14 cellular contexts compared by ENCODE assay signal in genomic region chr15:58985443-58985842, GRCh38. TPM values are rescaled to one million over a fixed set of nuclear protein-coding genes. Genes with fewer than 3 reads are reported as not detected.
A peak's percentile ranks its signal among the peaks of the same experiment; 100 is the strongest.
DNase-seq lines count a peak whose midpoint lies in the region; ATAC-seq and TF ChIP-seq lines count a peak whose summit lies in the region.
"Had no signal": no experiment of that assay in that cellular context is flagged by ENCODE, and none has a peak within 500 bp of the region (broad histone marks: within the 10 kb centered on the region; RNA-seq: fewer than 3 reads in every experiment).

No MANE protein-coding gene starts in this region.

- no peak for ATAC-seq in CD4-positive, alpha-beta T cell (ENCODE audit: poor library complexity)
- ATAC-seq in HG02610 (IDR thresholded peaks at IDR 0.05; ENCODE audit: unreplicated experiment) (no peak), GM18520 (IDR thresholded peaks at IDR 0.05; ENCODE audit: unreplicated experiment) (no peak)
- ATAC-seq: activated naive CD8-positive, alpha-beta T cell treated with anti-CD3 and anti-CD28 coated beads, Interleukin-2, amount 50 U/mL, for 24 hours; T-helper 17 cell had no signal

- no peak overlapping the region for H3K4me3 Mint-ChIP-seq in CD4-positive, alpha-beta T cell
- H3K4me3 Mint-ChIP-seq: activated naive CD8-positive, alpha-beta T cell treated with anti-CD3 and anti-CD28 coated beads, Interleukin-2, amount 50 U/mL, for 24 hours had no signal

- DNase-seq in CD4-positive, alpha-beta T cell, result no peak
- DNase-seq in NCI-H460 (ENCODE audit: extremely low read depth, low read depth), result peak; percentile 6
- peak; percentile 52 for DNase-seq in fibroblast of peridontal ligament (ENCODE audit: extremely low read depth)
- no peak for DNase-seq in neuronal stem cell (ENCODE audit: low spot score)
- no peak for DNase-seq in hippocampal formation (lab: John Stamatoyannopoulos, UW)
- no peak for DNase-seq in HT-29 (ENCODE audit: low spot score)
- DNase-seq: activated CD4-positive, alpha-beta T cell treated with anti-CD3 and anti-CD28 coated beads for 4 hours; activated naive CD8-positive, alpha-beta T cell treated with anti-CD3 and anti-CD28 coated beads, Interleukin-2, amount 50 U/mL, for 24 hours; activated T-cell treated with anti-CD3 and anti-CD28 coated beads, Interleukin-2, amount 50 U/mL, for 1 hour; colonic mucosa; NCI-H446; T-helper 17 cell had no signal

- H2BK12ac ChIP-seq in neuronal stem cell (ENCODE audit: low read length), result no peak overlapping the region

- no peaks in the 10 kb centered on the region for H3K9me3 Mint-ChIP-seq in CD4-positive, alpha-beta T cell
- H3K9me3 Mint-ChIP-seq: activated naive CD8-positive, alpha-beta T cell treated with anti-CD3 and anti-CD28 coated beads, Interleukin-2, amount 50 U/mL, for 24 hours had no signal

- CTCF ChIA-PET in CD4-positive, alpha-beta T cell (lab: Charles Lee), result no interaction called here

- no peak overlapping the region for H3K23ac ChIP-seq in neuronal stem cell (ENCODE audit: low read depth, low read length, poor library complexity)

- peaks cover 0 to 3% of the 10 kb centered on the region in 2 donors for H3K36me3 ChIP-seq in neuronal stem cell (replicated peaks in 1 of 2; ENCODE audit: control insufficient read depth in 2 of 2, insufficient read depth in 2 of 2, low read length in 2 of 2)
- H3K36me3 ChIP-seq: colonic mucosa had no signal

- H3K4me2 ChIP-seq in neuronal stem cell (ENCODE audit: insufficient read depth, low read length, poor library complexity, severe bottlenecking), result no peak overlapping the region

- no peaks in the 10 kb centered on the region for H3K27me3 Mint-ChIP-seq in CD4-positive, alpha-beta T cell
- H3K27me3 Mint-ChIP-seq: activated naive CD8-positive, alpha-beta T cell treated with anti-CD3 and anti-CD28 coated beads, Interleukin-2, amount 50 U/mL, for 24 hours; T-helper 17 cell had no signal

- H2AK5ac ChIP-seq in neuronal stem cell (ENCODE audit: low read depth, low read length), result no peak overlapping the region

- H3K9me3 ChIP-seq in CD4-positive, alpha-beta T cell (ENCODE audit: control insufficient read depth, low read length), result no peaks in the 10 kb centered on the region
- H3K9me3 ChIP-seq in neuronal stem cell (replicated peaks in 1 of 2; ENCODE audit: control insufficient read depth in 2 of 2, insufficient read depth in 1 of 2, low read depth in 1 of 2, low read length in 2 of 2), result no peaks in the 10 kb centered on the region
- H3K9me3 ChIP-seq: colonic mucosa had no signal

- H2BK5ac ChIP-seq in neuronal stem cell (ENCODE audit: low read length), result no peak overlapping the region

- H2BK120ac ChIP-seq in neuronal stem cell (ENCODE audit: low read depth, low read length), result no peak overlapping the region

- H4K8ac ChIP-seq in neuronal stem cell (ENCODE audit: low read depth, low read length), result no peak overlapping the region

- no peak overlapping the region for H3K4me3 ChIP-seq in neuronal stem cell (ENCODE audit: low read length in 2 of 2)
- H3K4me3 ChIP-seq: colonic mucosa had no signal

- H3K27ac ChIP-seq in CD4-positive, alpha-beta T cell (ENCODE audit: low read depth, low read length), result no peak overlapping the region
- no peak overlapping the region for H3K27ac ChIP-seq in neuronal stem cell (replicated peaks; ENCODE audit: low read length)
- H3K27ac ChIP-seq: colonic mucosa had no signal

- no peak overlapping the region for H2BK15ac ChIP-seq in neuronal stem cell (ENCODE audit: low read length)

- H3K27ac Mint-ChIP-seq in CD4-positive, alpha-beta T cell, result peak overlapping the region; percentile 39
- H3K27ac Mint-ChIP-seq: activated naive CD8-positive, alpha-beta T cell treated with anti-CD3 and anti-CD28 coated beads, Interleukin-2, amount 50 U/mL, for 24 hours had no signal

- H2AFZ ChIP-seq in neuronal stem cell (ENCODE audit: low read length), result peak overlapping the region; percentile 43

- no peak overlapping the region for H3K14ac ChIP-seq in neuronal stem cell (ENCODE audit: low read length)

- intact Hi-C loops in CD4-positive, alpha-beta T cell (cut with DNase I, micrococcal nuclease), result loop anchor here (5.0 to 10.0 kb wide), 6 partner anchors 51 to 672 kb away; partner anchors contain the start of genes CCNB2 (in 1 of the 2), GTF2A2 (in 1 of the 2) and SLTM (in 1 of the 2)

- POLR2A ChIA-PET in CD4-positive, alpha-beta T cell (lab: Charles Lee), result interaction anchor here (2.4 kb wide), 1 partner anchor 10 kb away, joined by 8 read pairs; no protein-coding TSS in a partner anchor

- TF ChIP-seq CTCF in CD4-positive, alpha-beta T cell (IDR thresholded peaks at IDR 0.05), result no peak

- H3K4me1 ChIP-seq in neuronal stem cell (ENCODE audit: control insufficient read depth in 2 of 2, insufficient read depth in 1 of 2, low read depth in 1 of 2, low read length in 2 of 2), result peaks cover 0 to 8% of the 10 kb centered on the region in 2 donors

- H3K36me3 Mint-ChIP-seq in CD4-positive, alpha-beta T cell (ENCODE audit: low read depth), result peaks cover 25% of the 10 kb centered on the region

- H4K91ac ChIP-seq in neuronal stem cell (ENCODE audit: low read depth, low read length, poor library complexity), result no peak overlapping the region

- H3K4ac ChIP-seq in neuronal stem cell (ENCODE audit: low read length), result no peak overlapping the region

- no peak overlapping the region for H3K9ac ChIP-seq in neuronal stem cell (ENCODE audit: low read depth, low read length, poor library complexity)

- H3K4me1 Mint-ChIP-seq in CD4-positive, alpha-beta T cell (ENCODE audit: low read depth), result peaks cover 53% of the 10 kb centered on the region

- H3K18ac ChIP-seq in neuronal stem cell (ENCODE audit: low read length), result no peak overlapping the region

- peaks cover 2% of the 10 kb centered on the region for H3K79me1 ChIP-seq in neuronal stem cell (ENCODE audit: low read depth, low read length)

- WGBS in neuronal stem cell (ENCODE audit: extremely low coverage in 2 of 2, insufficient read length in 2 of 2, insufficient replicate concordance in 1 of 2), 2 donors, result no CpG with 5 or more reads among the region's 4 CpGs

- no peaks in the 10 kb centered on the region for H3K27me3 ChIP-seq in CD4-positive, alpha-beta T cell (ENCODE audit: control insufficient read depth, insufficient read depth, low read length)
- no peaks in the 10 kb centered on the region for H3K27me3 ChIP-seq in neuronal stem cell (ENCODE audit: control insufficient read depth in 3 of 3, insufficient read depth in 3 of 3, low read depth in 1 of 3, low read length in 3 of 3)
- H3K27me3 ChIP-seq: colonic mucosa had no signal

RNA-seq across cellular contexts. Expression of gene RNF111, which starts 2.0 kb away (rescaled TPM):
- 10 to 100 TPM; 35.4 to 37.1 TPM for total RNA-seq in CD4-positive, alpha-beta T cell
- total RNA-seq in NCI-H460 (2014; rRNA removed; shearing (Covaris generic)), result 3.8 and 4.8 TPM in 2 replicates
- polyA plus RNA-seq in NCI-H460 (2014; cell fraction: nucleus; rRNA removed), result 7.3 and 13.8 TPM in 2 replicates
- polyA plus RNA-seq in neuronal stem cell (2013, experiment 1 of 2), result 11.6 TPM
- 12.0 TPM for polyA plus RNA-seq in neuronal stem cell (2013, experiment 2 of 2)
- 12.7 and 12.9 TPM in 2 replicates for total RNA-seq in HT-29 (2014; rRNA removed; shearing (Covaris generic))

RNA-seq across cellular contexts. Expression of gene SLTM, which starts 52.0 kb away (rescaled TPM):
- 100 to 1,000 TPM; 183 to 189 TPM for total RNA-seq in CD4-positive, alpha-beta T cell
- total RNA-seq in NCI-H460 (2014; rRNA removed; shearing (Covaris generic)), result 83.1 and 114 TPM in 2 replicates
- 88.7 and 120 TPM in 2 replicates for polyA plus RNA-seq in NCI-H460 (2014; cell fraction: nucleus; rRNA removed)
- polyA plus RNA-seq in neuronal stem cell (2013, experiment 1 of 2), result 69.6 TPM
- 71.1 TPM for polyA plus RNA-seq in neuronal stem cell (2013, experiment 2 of 2)
- 92.9 and 104 TPM in 2 replicates for total RNA-seq in HT-29 (2014; rRNA removed; shearing (Covaris generic))

Comparison
In these comparisons a context has a peak if more than half of its experiments do, and no peak if none do; other contexts are left out.
1. DNase-seq: peak in NCI-H460 (single experiment) and fibroblast of peridontal ligament (single experiment); none in CD4-positive, alpha-beta T cell (0 of 10), neuronal stem cell (single experiment), hippocampal formation (0 of 2) and HT-29 (single experiment).